ENCODE assay signal across 10 cellular contexts in genomic region chr5:154198611-154199230, GRCh38. TPM values are rescaled to one million over a fixed set of nuclear protein-coding genes. Genes with fewer than 3 reads are reported as not detected.
DNase-seq lines count a peak whose midpoint lies in the region; ATAC-seq and TF ChIP-seq lines count a peak whose summit lies in the region.
"Had no signal": no experiment of that assay in that cellular context is flagged by ENCODE, and none has a peak within 500 bp of the region (broad histone marks: within the 10 kb centered on the region; RNA-seq: fewer than 3 reads in every experiment).

No MANE protein-coding gene starts in this region.

- no peak overlapping the region for H3K4me3 ChIP-seq in CD4-positive, CD25-positive, alpha-beta regulatory T cell (ENCODE audit: low read depth, low read length)
- H3K4me3 ChIP-seq in left lung (no peak overlapping the region), esophagus squamous epithelium (no peak overlapping the region), aorta (ENCODE audit: low read length in 2 of 2) (no peak overlapping the region)
- H3K4me3 ChIP-seq: vagina had no signal

- no peaks in the 10 kb centered on the region for H3K9me3 ChIP-seq in CD4-positive, CD25-positive, alpha-beta regulatory T cell (ENCODE audit: control insufficient read depth in 2 of 2, low read length in 2 of 2)
- H3K9me3 ChIP-seq in left lung: no peaks in the 10 kb centered on the region
- no peaks in the 10 kb centered on the region for H3K9me3 ChIP-seq in esophagus squamous epithelium
- H3K9me3 ChIP-seq in aorta (ENCODE audit: control insufficient read depth, low read length): no peaks in the 10 kb centered on the region
- H3K9me3 ChIP-seq: vagina had no signal

- H3K27me3 Mint-ChIP-seq in CD4-positive, CD25-positive, alpha-beta regulatory T cell: no peaks in the 10 kb centered on the region
- H3K27me3 Mint-ChIP-seq in IgD-negative memory B cell: no peaks in the 10 kb centered on the region

- peaks cover 28 to 79% (median 56%) of the 10 kb centered on the region in 4 donors for H3K4me1 Mint-ChIP-seq in CD4-positive, CD25-positive, alpha-beta regulatory T cell
- peaks cover 32 to 42% (median 33%) of the 10 kb centered on the region in 3 donors for H3K4me1 Mint-ChIP-seq in IgD-negative memory B cell

- H3K4me3 Mint-ChIP-seq in CD4-positive, CD25-positive, alpha-beta regulatory T cell: peak overlapping the region in 3 of 4 donors; percentile 1 to 83 (median 31)
- H3K4me3 Mint-ChIP-seq in IgD-negative memory B cell: peak overlapping the region in 2 of 4 donors; percentile 0 to 57

- ATAC-seq in CD4-positive, CD25-positive, alpha-beta regulatory T cell (ENCODE audit: low read depth in 2 of 2): no peak
- ATAC-seq in left lung (peak; percentile 53), HG02571 (IDR thresholded peaks at IDR 0.05; ENCODE audit: unreplicated experiment) (no peak), aorta (ENCODE audit: low FRiP score) (no peak)

- H3K9me3 Mint-ChIP-seq in CD4-positive, CD25-positive, alpha-beta regulatory T cell: no peaks in the 10 kb centered on the region
- peaks cover 0 to 2% (median 0%) of the 10 kb centered on the region in 3 donors for H3K9me3 Mint-ChIP-seq in IgD-negative memory B cell

- TF ChIP-seq POLR2A in esophagus squamous epithelium (IDR thresholded peaks at IDR 0.05): no peak

- H3K36me3 ChIP-seq in CD4-positive, CD25-positive, alpha-beta regulatory T cell (ENCODE audit: control insufficient read depth, insufficient read depth, low read length): peaks cover 16% of the 10 kb centered on the region
- H3K36me3 ChIP-seq in left lung: no peaks in the 10 kb centered on the region
- H3K36me3 ChIP-seq in esophagus squamous epithelium: no peaks in the 10 kb centered on the region
- no peaks in the 10 kb centered on the region for H3K36me3 ChIP-seq in aorta (ENCODE audit: control insufficient read depth in 1 of 2, insufficient read depth in 2 of 2, low read length in 1 of 2)
- H3K36me3 ChIP-seq: vagina had no signal

- peaks cover 21% of the 10 kb centered on the region for H3K36me3 Mint-ChIP-seq in CD4-positive, CD25-positive, alpha-beta regulatory T cell
- peaks cover 1% of the 10 kb centered on the region for H3K36me3 Mint-ChIP-seq in IgD-negative memory B cell

- H3K27ac Mint-ChIP-seq in CD4-positive, CD25-positive, alpha-beta regulatory T cell: peak overlapping the region; percentile 74 to 89 (median 87)
- H3K27ac Mint-ChIP-seq in IgD-negative memory B cell: peak overlapping the region in 2 of 3 donors; percentile 23 to 94

- 54 to 58% methylated on average over 4 of the region's 4 CpGs for WGBS in esophagus squamous epithelium, 2 donors
- WGBS in aorta, 2 donors: 84 to 85% methylated on average over 4 of the region's 4 CpGs

- intact Hi-C loops in left lung (cut with DNase I) (loop anchor here in 1 of 2 donors (10.0 kb wide), 1 partner anchor 224 kb away; no protein-coding TSS in a partner anchor), esophagus squamous epithelium (cut with DNase I) (no loop called here), aorta (cut with DNase I) (loop anchor here in 1 of 2 donors (5.0 to 10.0 kb wide), 2 partner anchors 86 to 159 kb away; no protein-coding TSS in a partner anchor)

- H3K4me1 ChIP-seq in CD4-positive, CD25-positive, alpha-beta regulatory T cell (ENCODE audit: control insufficient read depth, insufficient read depth, low read length, poor library complexity, severe bottlenecking): peaks cover 44% of the 10 kb centered on the region
- H3K4me1 ChIP-seq in left lung (peaks cover 20 to 45% of the 10 kb centered on the region in 2 donors), esophagus squamous epithelium (peaks cover 12 to 59% (median 29%) of the 10 kb centered on the region in 3 donors), aorta (ENCODE audit: control insufficient read depth in 1 of 2, insufficient read depth in 2 of 2, low read length in 2 of 2) (peaks cover 0 to 3% of the 10 kb centered on the region in 2 donors)

- peak overlapping the region; percentile 60 for H3K27ac ChIP-seq in CD4-positive, CD25-positive, alpha-beta regulatory T cell (ENCODE audit: insufficient read depth, low read length, poor library complexity, severe bottlenecking)
- H3K27ac ChIP-seq in left lung: peak overlapping the region; percentile 57 to 61
- peak overlapping the region in 2 of 4 donors; percentile 19 to 54 for H3K27ac ChIP-seq in esophagus squamous epithelium
- no peak overlapping the region for H3K27ac ChIP-seq in aorta (ENCODE audit: low read depth in 1 of 2, low read length in 2 of 2)
- H3K27ac ChIP-seq: vagina had no signal

- TF ChIP-seq CTCF in left lung (IDR thresholded peaks at IDR 0.05) (no peak), esophagus squamous epithelium (IDR thresholded peaks at IDR 0.05) (no peak)

- no peaks in the 10 kb centered on the region for H3K27me3 ChIP-seq in CD4-positive, CD25-positive, alpha-beta regulatory T cell (ENCODE audit: control insufficient read depth, insufficient read depth, low read length)
- H3K27me3 ChIP-seq in left lung (no peaks in the 10 kb centered on the region), esophagus squamous epithelium (peaks cover 0 to 33% (median 0%) of the 10 kb centered on the region in 4 donors), aorta (ENCODE audit: control insufficient read depth in 1 of 2, insufficient read depth in 2 of 2, low read length in 1 of 2) (no peaks in the 10 kb centered on the region)
- H3K27me3 ChIP-seq: vagina had no signal

- no peak for DNase-seq in CD4-positive, CD25-positive, alpha-beta regulatory T cell
- DNase-seq in amniotic epithelial cell (ENCODE audit: low read depth): peak; percentile 84
- no peak for DNase-seq in left lung
- no peak for DNase-seq in esophagus squamous epithelium (lab: John Stamatoyannopoulos, UW)
- DNase-seq in 8988T: no peak
- no peak for DNase-seq in aorta
- DNase-seq: KG1 had no signal

RNA-seq across cellular contexts. Expression of gene GALNT10, which starts 8.2 kb away (rescaled TPM):
- total RNA-seq in CD4-positive, CD25-positive, alpha-beta regulatory T cell: 43.4 TPM
- polyA plus RNA-seq in CD4-positive, CD25-positive, alpha-beta regulatory T cell: 10 to 100 TPM in 3 of 4 donors, 1 to 10 TPM in 1; 8.4 to 18.2 (median 13.0) TPM
- polyA plus RNA-seq in IgD-negative memory B cell: 25.0 TPM
- 100 to 1,000 TPM in 1 of 2 donors, 10 to 100 TPM in 1; 65.3 to 117 TPM for total RNA-seq in left lung
- total RNA-seq in esophagus squamous epithelium: 10 to 100 TPM in 1 of 4 donors, 1 to 10 TPM in 3; 3.6 to 47.2 (median 9.0) TPM
- total RNA-seq in aorta: 10 to 100 TPM; 42.9 to 44.2 TPM
- 10 to 100 TPM in 1 of 2 donors, 1 to 10 TPM in 1; 9.1 to 10.4 TPM for polyA plus RNA-seq in aorta

Comparison
In these comparisons a context has a peak if more than half of its experiments do, and no peak if none do; other contexts are left out.
1. H3K27ac ChIP-seq: peak in CD4-positive, CD25-positive, alpha-beta regulatory T cell (single experiment) and left lung (2 of 2); none in aorta (0 of 2).